Comparison of ENCODE assay signal across 8 cellular contexts in the genomic region with DNA sequence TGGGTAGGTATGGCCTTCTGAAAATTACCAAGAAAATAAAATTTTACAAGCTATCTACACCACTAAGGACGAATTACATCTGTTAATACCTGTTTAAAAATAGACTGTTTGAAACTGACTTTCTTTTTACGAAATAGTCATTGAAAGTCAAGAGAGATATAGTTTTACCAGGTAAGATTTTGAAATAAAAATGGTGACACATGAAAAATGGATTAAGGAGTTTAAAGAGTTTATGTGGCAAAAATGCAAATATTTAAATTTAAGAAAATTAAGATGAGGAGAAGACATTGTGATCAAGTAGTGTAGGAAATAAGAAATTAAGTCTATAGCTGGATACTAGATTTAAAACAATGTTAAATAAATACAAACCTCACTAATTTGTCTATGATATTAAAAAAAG.
"Had no signal": no experiment of that assay in that cellular context is flagged by ENCODE, and none has a peak within 500 bp of the region (broad histone marks: within the 10 kb centered on the region; RNA-seq: fewer than 3 reads in every experiment).

No MANE protein-coding gene starts in this region.

- ATAC-seq: GM12878 had no signal

- H3K4me3 ChIP-seq: GM12878 had no signal

- FAIRE-seq: G401.6, GM12878, GM12891, GM12892, GM18507, GM19239 had no signal

- DNase-seq: GDM1, GF-D8 had no signal
